ENCODE assay signal across 31 cellular contexts in the genomic region with DNA sequence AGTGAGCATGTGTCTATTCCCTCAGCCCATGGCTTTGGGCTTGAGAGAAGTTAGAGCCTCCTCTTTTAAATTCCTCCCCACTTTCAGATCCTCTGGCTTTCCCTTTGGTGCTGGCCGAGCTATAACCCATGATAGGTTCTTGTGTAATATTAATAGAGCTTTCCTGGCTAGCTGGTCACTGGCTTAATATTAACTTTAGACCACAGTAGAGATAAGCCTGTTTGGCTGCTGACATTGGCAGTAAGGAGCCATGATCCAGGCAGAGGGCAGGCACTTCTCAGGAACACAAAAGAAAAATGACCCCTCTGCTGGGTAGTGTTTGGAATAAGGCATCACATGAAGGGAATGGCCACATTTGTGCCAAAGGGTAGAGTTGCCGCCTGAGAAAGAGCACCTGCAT.
DNase-seq lines count a peak whose midpoint lies in the region; ATAC-seq and TF ChIP-seq lines count a peak whose summit lies in the region.
"Had no signal": no experiment of that assay in that cellular context is flagged by ENCODE, and none has a peak within 500 bp of the region (broad histone marks: within the 10 kb centered on the region; RNA-seq: fewer than 3 reads in every experiment).

No MANE protein-coding gene starts in this region.

- H3K36me3 ChIP-seq in body of pancreas (replicated peaks in 1 of 2; ENCODE audit: insufficient read depth in 1 of 2, low read depth in 2 of 2) = peaks cover 0 to 4% of the 10 kb centered on the region in 2 donors
- peaks cover 5 to 74% of the 10 kb centered on the region in 2 donors for H3K36me3 ChIP-seq in psoas muscle (ENCODE audit: insufficient read depth in 1 of 2, low read depth in 1 of 2)
- H3K36me3 ChIP-seq in tibial nerve = peaks cover 0 to 6% (median 0%) of the 10 kb centered on the region in 3 donors
- H3K36me3 ChIP-seq: colonic mucosa had no signal

- H3K27me3 Mint-ChIP-seq in Calu3 (ENCODE audit: unreplicated experiment) = no peaks in the 10 kb centered on the region
- peaks cover 26% of the 10 kb centered on the region for H3K27me3 Mint-ChIP-seq in stimulated activated naive CD8-positive, alpha-beta T cell treated with anti-CD3 and anti-CD28 coated beads, Interleukin-15, amount 100 ng/mL, for 72 hours
- H3K27me3 Mint-ChIP-seq: type B pancreatic cell had no signal

- H3K4me1 Mint-ChIP-seq in Calu3 (ENCODE audit: low read depth, unreplicated experiment) = peaks cover 19% of the 10 kb centered on the region
- H3K4me1 Mint-ChIP-seq in stimulated activated naive CD8-positive, alpha-beta T cell treated with anti-CD3 and anti-CD28 coated beads, Interleukin-15, amount 100 ng/mL, for 72 hours = peaks cover 21% of the 10 kb centered on the region

- H3K27me3 ChIP-seq in body of pancreas = no peaks in the 10 kb centered on the region
- no peaks in the 10 kb centered on the region for H3K27me3 ChIP-seq in psoas muscle (ENCODE audit: insufficient read depth in 3 of 3, low read length in 2 of 3)
- no peaks in the 10 kb centered on the region for H3K27me3 ChIP-seq in tibial nerve
- H3K27me3 ChIP-seq: colonic mucosa had no signal

- CTCF ChIA-PET in Calu3 (lab: Charles Lee) = interaction anchor here (0.9 to 2.1 kb wide), 4 partner anchors 24 to 80 kb away, joined by 3 to 7 read pairs (median 6); no protein-coding TSS in a partner anchor

- peaks cover 45% of the 10 kb centered on the region for H3K4me1 ChIP-seq in body of pancreas
- H3K4me1 ChIP-seq in psoas muscle = no peaks in the 10 kb centered on the region
- no peaks in the 10 kb centered on the region for H3K4me1 ChIP-seq in tibial nerve
- H3K4me1 ChIP-seq: colonic mucosa had no signal

- H3K4me3 Mint-ChIP-seq in Calu3 (ENCODE audit: low read depth, unreplicated experiment) = no peak overlapping the region
- H3K4me3 Mint-ChIP-seq in stimulated activated naive CD8-positive, alpha-beta T cell treated with anti-CD3 and anti-CD28 coated beads, Interleukin-15, amount 100 ng/mL, for 72 hours = no peak overlapping the region
- H3K4me3 Mint-ChIP-seq: type B pancreatic cell had no signal

- H3K9me3 ChIP-seq in body of pancreas (no peaks in the 10 kb centered on the region), psoas muscle (no peaks in the 10 kb centered on the region), tibial nerve (no peaks in the 10 kb centered on the region)
- H3K9me3 ChIP-seq: colonic mucosa had no signal

- no peak overlapping the region for H3K4me3 ChIP-seq in body of pancreas
- no peak overlapping the region for H3K4me3 ChIP-seq in psoas muscle
- H3K4me3 ChIP-seq in tibial nerve = no peak overlapping the region
- H3K4me3 ChIP-seq: colonic mucosa, lung had no signal

- no peaks in the 10 kb centered on the region for H3K36me3 Mint-ChIP-seq in Calu3 (ENCODE audit: insufficient read depth, unreplicated experiment)

- TF ChIP-seq CTCF in Calu3 (IDR thresholded peaks at IDR 0.05; ENCODE audit: unreplicated experiment) (no peak), body of pancreas (IDR thresholded peaks at IDR 0.05) (peak in 3 of 7 experiments; percentile 26 to 31 (median 27)), psoas muscle (IDR thresholded peaks at IDR 0.05) (no peak), tibial nerve (IDR thresholded peaks at IDR 0.05) (no peak)

- 20 to 22% methylated on average over 2 of the region's 2 CpGs for WGBS in body of pancreas, 2 donors
- 44 to 61% (median 48%) methylated on average over 2 of the region's 2 CpGs for WGBS in psoas muscle, 3 donors
- WGBS in tibial nerve, 2 donors = 91 to 94% methylated on average over 2 of the region's 2 CpGs

- H3K27ac Mint-ChIP-seq in Calu3 (ENCODE audit: unreplicated experiment) = no peak overlapping the region
- no peak overlapping the region for H3K27ac Mint-ChIP-seq in stimulated activated naive CD8-positive, alpha-beta T cell treated with anti-CD3 and anti-CD28 coated beads, Interleukin-15, amount 100 ng/mL, for 72 hours

- TF ChIP-seq EP300 in tibial nerve (IDR thresholded peaks at IDR 0.05) = no peak

- H3K27ac ChIP-seq in body of pancreas (peak overlapping the region; percentile 59 to 79 (median 76)), psoas muscle (peak overlapping the region; percentile 6), tibial nerve (no peak overlapping the region)
- H3K27ac ChIP-seq: colonic mucosa, parathyroid adenoma had no signal

- intact Hi-C loops in Calu3 (cut with micrococcal nuclease; ENCODE audit: unreplicated experiment) (no loop called here), body of pancreas (cut with DNase I) (no loop called here), psoas muscle (cut with DNase I) (no loop called here)

- no peaks in the 10 kb centered on the region for H3K9me3 Mint-ChIP-seq in Calu3 (ENCODE audit: low read depth, unreplicated experiment)
- H3K9me3 Mint-ChIP-seq in stimulated activated naive CD8-positive, alpha-beta T cell treated with anti-CD3 and anti-CD28 coated beads, Interleukin-15, amount 100 ng/mL, for 72 hours = no peaks in the 10 kb centered on the region
- H3K9me3 Mint-ChIP-seq: type B pancreatic cell had no signal

- peak; percentile 98 for ATAC-seq in body of pancreas
- peak; percentile 30 to 68 (median 53) for ATAC-seq in psoas muscle
- ATAC-seq in stimulated activated naive CD8-positive, alpha-beta T cell treated with anti-CD3 and anti-CD28 coated beads, Interleukin-15, amount 100 ng/mL, for 72 hours = no peak
- ATAC-seq: Panc1 had no signal

- TF ChIP-seq POLR2A in body of pancreas (IDR thresholded peaks at IDR 0.05) (no peak), tibial nerve (IDR thresholded peaks at IDR 0.05) (no peak)

- BruUV-seq in Calu3 (replicated peaks; lab: Mats Ljungman, UMichigan) = no TSS peak

- DNase-seq in Calu3 = peak; percentile 27
- peak; percentile 58 to 85 (median 78) for DNase-seq in body of pancreas
- DNase-seq in kidney glomerular epithelial cell (lab: John Stamatoyannopoulos, UW) = peak; percentile 10
- DNase-seq in psoas muscle = no peak
- no peak for DNase-seq in tibial nerve (ENCODE audit: low spot score in 2 of 2)
- DNase-seq in activated CD4-positive, alpha-beta T cell treated with anti-CD3 and anti-CD28 coated beads, Interleukin-2, amount 50 U/mL, for 4 hours = no peak
- DNase-seq in stimulated activated naive CD8-positive, alpha-beta T cell treated with anti-CD3 and anti-CD28 coated beads, Interleukin-15, amount 100 ng/mL, for 72 hours = no peak
- no peak for DNase-seq in DMS153 (lab: John Stamatoyannopoulos, UW)
- DNase-seq: activated CD4-positive, CD25-positive, alpha-beta regulatory T cell; activated naive CD4-positive, alpha-beta T cell treated with anti-CD3 and anti-CD28 coated beads, Interleukin-2, amount 50 U/mL, for 16 hours; amygdala; colonic mucosa; DMS79 treated with DMSO at 0.1 percent for 48 hours; effector memory CD4-positive, alpha-beta T cell; erythroblast; foreskin fibroblast; GF-D8; hippocampal formation; KBM-7; NCI-H1417 treated with DMSO at 0.1 percent for 48 hours; NCI-H2081 treated with DMSO at 0.1 percent for 48 hours; NCI-H226; NCI-H69; stimulated activated CD4-positive, alpha-beta T cell treated with anti-CD3 and anti-CD28 coated beads, Interleukin-1b, Interleukin-23, amount 100 ng/mL, for 48 hours; stimulated activated CD8-positive, alpha-beta memory T cell treated with anti-CD3 and anti-CD28 coated beads, Interleukin-4, amount 100 ng/mL, for 48 hours; SW 1271; T1000 had no signal

Comparison
In these comparisons a context has a peak if more than half of its experiments do, and no peak if none do; other contexts are left out.
1. DNase-seq: peak in Calu3 (single experiment), body of pancreas (4 of 4) and kidney glomerular epithelial cell (single experiment); none in psoas muscle (0 of 2), tibial nerve (0 of 2), activated CD4-positive, alpha-beta T cell treated with anti-CD3 and anti-CD28 coated beads, Interleukin-2, amount 50 U/mL, for 4 hours (0 of 2), stimulated activated naive CD8-positive, alpha-beta T cell treated with anti-CD3 and anti-CD28 coated beads, Interleukin-15, amount 100 ng/mL, for 72 hours (0 of 2) and DMS153 (single experiment).
2. H3K27ac ChIP-seq: peak in body of pancreas (4 of 4) and psoas muscle (single experiment); none in tibial nerve (0 of 4).